1 cellular context compared by ENCODE assay signal in the genomic region with DNA sequence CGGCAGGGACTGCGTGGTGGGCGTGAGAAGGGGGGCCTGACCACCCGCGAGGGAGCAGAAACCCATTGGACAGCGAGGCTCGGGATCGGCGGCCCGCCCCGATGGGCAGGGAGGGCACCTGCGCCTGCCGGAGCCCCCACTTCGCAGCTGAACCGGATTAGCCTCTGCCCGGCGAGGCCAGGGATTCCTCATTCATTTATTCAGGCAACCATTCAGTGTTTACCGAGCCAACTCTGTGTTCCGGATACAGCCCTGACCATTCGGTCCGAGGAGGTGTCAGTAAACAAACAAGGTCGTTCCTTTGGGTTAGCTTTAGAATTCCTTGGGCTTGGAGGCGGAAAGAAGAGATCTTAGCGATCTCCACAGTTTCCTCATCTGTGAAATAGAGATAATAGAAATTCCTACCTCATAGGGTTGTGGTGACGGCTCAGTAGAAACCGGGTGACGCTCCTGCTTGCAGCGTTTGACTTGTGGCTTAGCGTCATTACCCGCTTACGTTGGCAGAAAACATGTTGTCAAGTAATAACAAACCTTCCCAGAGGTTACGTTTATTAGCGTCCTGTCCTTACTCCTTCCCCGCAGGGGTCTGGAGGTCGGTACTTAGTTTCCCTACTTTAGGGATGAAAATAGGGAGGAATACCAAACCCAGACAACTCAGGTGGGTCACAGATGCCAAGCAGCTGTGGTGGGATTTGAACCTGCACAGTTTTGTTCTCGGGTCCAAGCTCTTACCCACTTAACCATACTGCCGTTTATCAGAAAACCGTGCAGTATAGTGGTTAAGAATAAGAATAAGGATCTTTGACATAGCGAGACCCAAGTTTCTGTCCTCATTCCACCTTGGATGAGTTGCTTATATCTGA.
A peak's percentile ranks its signal among the peaks of the same experiment; 100 is the strongest.
TF ChIP-seq lines count a peak whose summit lies in the region.

No MANE protein-coding gene starts in this region.

TF ChIP-seq in HEK293, 187 proteins besides CTCF, POLR2A, EP300 and RAD21 (continued from another document and continues in another):
- TF ChIP-seq MZF1 (tag by site-specific recombination; IDR thresholded peaks at IDR 0.05; ENCODE audit: borderline replicate concordance): peak; percentile 98
- TF ChIP-seq ZBTB21 (tag by site-specific recombination; IDR thresholded peaks at IDR 0.05): peak; percentile 97
- TF ChIP-seq, protein P1, sequence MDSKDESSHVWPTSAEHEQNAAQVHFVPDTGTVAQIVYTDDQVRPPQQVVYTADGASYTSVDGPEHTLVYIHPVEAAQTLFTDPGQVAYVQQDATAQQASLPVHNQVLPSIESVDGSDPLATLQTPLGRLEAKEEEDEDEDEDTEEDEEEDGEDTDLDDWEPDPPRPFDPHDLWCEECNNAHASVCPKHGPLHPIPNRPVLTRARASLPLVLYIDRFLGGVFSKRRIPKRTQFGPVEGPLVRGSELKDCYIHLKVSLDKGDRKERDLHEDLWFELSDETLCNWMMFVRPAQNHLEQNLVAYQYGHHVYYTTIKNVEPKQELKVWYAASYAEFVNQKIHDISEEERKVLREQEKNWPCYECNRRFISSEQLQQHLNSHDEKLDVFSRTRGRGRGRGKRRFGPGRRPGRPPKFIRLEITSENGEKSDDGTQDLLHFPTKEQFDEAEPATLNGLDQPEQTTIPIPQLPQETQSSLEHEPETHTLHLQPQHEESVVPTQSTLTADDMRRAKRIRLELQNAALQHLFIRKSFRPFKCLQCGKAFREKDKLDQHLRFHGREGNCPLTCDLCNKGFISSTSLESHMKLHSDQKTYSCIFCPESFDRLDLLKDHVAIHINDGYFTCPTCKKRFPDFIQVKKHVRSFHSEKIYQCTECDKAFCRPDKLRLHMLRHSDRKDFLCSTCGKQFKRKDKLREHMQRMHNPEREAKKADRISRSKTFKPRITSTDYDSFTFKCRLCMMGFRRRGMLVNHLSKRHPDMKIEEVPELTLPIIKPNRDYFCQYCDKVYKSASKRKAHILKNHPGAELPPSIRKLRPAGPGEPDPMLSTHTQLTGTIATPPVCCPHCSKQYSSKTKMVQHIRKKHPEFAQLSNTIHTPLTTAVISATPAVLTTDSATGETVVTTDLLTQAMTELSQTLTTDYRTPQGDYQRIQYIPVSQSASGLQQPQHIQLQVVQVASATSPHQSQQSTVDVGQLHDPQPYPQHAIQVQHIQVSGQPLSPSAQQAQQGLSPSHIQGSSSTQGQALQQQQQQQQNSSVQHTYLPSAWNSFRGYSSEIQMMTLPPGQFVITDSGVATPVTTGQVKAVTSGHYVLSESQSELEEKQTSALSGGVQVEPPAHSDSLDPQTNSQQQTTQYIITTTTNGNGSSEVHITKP (tag by site-specific recombination; IDR thresholded peaks at IDR 0.05): peak; percentile 78
- TF ChIP-seq ZNF785 (tag by site-specific recombination; IDR thresholded peaks at IDR 0.05): 0 out of 2 replicates have a peak, but pooled peaks have one; percentile 46
- no peak for TF ChIP-seq ZNF138 (tag by site-specific recombination; IDR thresholded peaks at IDR 0.05; ENCODE audit: borderline replicate concordance)
- TF ChIP-seq, protein P2, sequence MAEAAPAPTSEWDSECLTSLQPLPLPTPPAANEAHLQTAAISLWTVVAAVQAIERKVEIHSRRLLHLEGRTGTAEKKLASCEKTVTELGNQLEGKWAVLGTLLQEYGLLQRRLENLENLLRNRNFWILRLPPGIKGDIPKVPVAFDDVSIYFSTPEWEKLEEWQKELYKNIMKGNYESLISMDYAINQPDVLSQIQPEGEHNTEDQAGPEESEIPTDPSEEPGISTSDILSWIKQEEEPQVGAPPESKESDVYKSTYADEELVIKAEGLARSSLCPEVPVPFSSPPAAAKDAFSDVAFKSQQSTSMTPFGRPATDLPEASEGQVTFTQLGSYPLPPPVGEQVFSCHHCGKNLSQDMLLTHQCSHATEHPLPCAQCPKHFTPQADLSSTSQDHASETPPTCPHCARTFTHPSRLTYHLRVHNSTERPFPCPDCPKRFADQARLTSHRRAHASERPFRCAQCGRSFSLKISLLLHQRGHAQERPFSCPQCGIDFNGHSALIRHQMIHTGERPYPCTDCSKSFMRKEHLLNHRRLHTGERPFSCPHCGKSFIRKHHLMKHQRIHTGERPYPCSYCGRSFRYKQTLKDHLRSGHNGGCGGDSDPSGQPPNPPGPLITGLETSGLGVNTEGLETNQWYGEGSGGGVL (tag by site-specific recombination; IDR thresholded peaks at IDR 0.05): no peak
- TF ChIP-seq ZNF558 (tag by site-specific recombination; IDR thresholded peaks at IDR 0.05): peak; percentile 80; the same call in 1 of the 2 replicates
- TF ChIP-seq ZNF624 (tag by site-specific recombination; IDR thresholded peaks at IDR 0.05): no peak
- 0 out of 2 replicates have a peak, but pooled peaks have one; percentile 54 for TF ChIP-seq ZNF768 (tag by site-specific recombination; IDR thresholded peaks at IDR 0.05)
- TF ChIP-seq KLF16 (tag by site-specific recombination; IDR thresholded peaks at IDR 0.05): peak; percentile 60; the same call in 1 of the 2 replicates
- no peak for TF ChIP-seq ZNF311 (tag by site-specific recombination; IDR thresholded peaks at IDR 0.05; ENCODE audit: borderline replicate concordance)
- TF ChIP-seq WT1 (tag by site-specific recombination; IDR thresholded peaks at IDR 0.05): peak; percentile 69; the same call in 1 of the 2 replicates
- TF ChIP-seq SP7 (tag by site-specific recombination; IDR thresholded peaks at IDR 0.05): peak; percentile 89
- TF ChIP-seq ZNF48 (tag by site-specific recombination; IDR thresholded peaks at IDR 0.05): no peak
- no peak for TF ChIP-seq ZNF214 (tag by site-specific recombination; IDR thresholded peaks at IDR 0.05; ENCODE audit: borderline replicate concordance)
- peak; percentile 59 for TF ChIP-seq ZNF335 (tag by site-specific recombination; conservative IDR thresholded peaks at IDR 0.05)
- no peak for TF ChIP-seq ZNF658 (tag by site-specific recombination; IDR thresholded peaks at IDR 0.05)
- TF ChIP-seq ZNF146 (tag by site-specific recombination; IDR thresholded peaks at IDR 0.05): no peak
- 0 out of 2 replicates have a peak, but pooled peaks have one; percentile 34 for TF ChIP-seq ZNF221 (tag by site-specific recombination; IDR thresholded peaks at IDR 0.05; ENCODE audit: borderline replicate concordance)
- TF ChIP-seq PRDM1 (tag by site-specific recombination; IDR thresholded peaks at IDR 0.05): no peak
- no peak for TF ChIP-seq ZNF544 (tag by site-specific recombination; IDR thresholded peaks at IDR 0.05)
- no peak for TF ChIP-seq ZNF416 (tag by site-specific recombination; IDR thresholded peaks at IDR 0.05)
- TF ChIP-seq, protein P3, sequence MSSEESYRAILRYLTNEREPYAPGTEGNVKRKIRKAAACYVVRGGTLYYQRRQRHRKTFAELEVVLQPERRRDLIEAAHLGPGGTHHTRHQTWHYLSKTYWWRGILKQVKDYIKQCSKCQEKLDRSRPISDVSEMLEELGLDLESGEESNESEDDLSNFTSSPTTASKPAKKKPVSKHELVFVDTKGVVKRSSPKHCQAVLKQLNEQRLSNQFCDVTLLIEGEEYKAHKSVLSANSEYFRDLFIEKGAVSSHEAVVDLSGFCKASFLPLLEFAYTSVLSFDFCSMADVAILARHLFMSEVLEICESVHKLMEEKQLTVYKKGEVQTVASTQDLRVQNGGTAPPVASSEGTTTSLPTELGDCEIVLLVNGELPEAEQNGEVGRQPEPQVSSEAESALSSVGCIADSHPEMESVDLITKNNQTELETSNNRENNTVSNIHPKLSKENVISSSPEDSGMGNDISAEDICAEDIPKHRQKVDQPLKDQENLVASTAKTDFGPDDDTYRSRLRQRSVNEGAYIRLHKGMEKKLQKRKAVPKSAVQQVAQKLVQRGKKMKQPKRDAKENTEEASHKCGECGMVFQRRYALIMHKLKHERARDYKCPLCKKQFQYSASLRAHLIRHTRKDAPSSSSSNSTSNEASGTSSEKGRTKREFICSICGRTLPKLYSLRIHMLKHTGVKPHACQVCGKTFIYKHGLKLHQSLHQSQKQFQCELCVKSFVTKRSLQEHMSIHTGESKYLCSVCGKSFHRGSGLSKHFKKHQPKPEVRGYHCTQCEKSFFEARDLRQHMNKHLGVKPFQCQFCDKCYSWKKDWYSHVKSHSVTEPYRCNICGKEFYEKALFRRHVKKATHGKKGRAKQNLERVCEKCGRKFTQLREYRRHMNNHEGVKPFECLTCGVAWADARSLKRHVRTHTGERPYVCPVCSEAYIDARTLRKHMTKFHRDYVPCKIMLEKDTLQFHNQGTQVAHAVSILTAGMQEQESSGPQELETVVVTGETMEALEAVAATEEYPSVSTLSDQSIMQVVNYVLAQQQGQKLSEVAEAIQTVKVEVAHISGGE (tag by site-specific recombination; conservative IDR thresholded peaks at IDR 0.05; ENCODE audit: low read depth): peak; percentile 54
- TF ChIP-seq TCF7L2 (IDR thresholded peaks at IDR 0.05; ENCODE audit: borderline replicate concordance, low read depth, low read length): no peak
- peak; percentile 98 for TF ChIP-seq ZNF2 (tag by site-specific recombination; IDR thresholded peaks at IDR 0.05)
- TF ChIP-seq ZNF426 (tag by site-specific recombination; IDR thresholded peaks at IDR 0.05): no peak
- TF ChIP-seq ZNF707 (tag by site-specific recombination; IDR thresholded peaks at IDR 0.05): no peak
- peak; percentile 49; the same call in 1 of the 2 replicates for TF ChIP-seq YY1 (tag by site-specific recombination; IDR thresholded peaks at IDR 0.05)
- TF ChIP-seq ZNF76 (tag by site-specific recombination; IDR thresholded peaks at IDR 0.05; ENCODE audit: borderline replicate concordance, low read depth): 0 out of 2 replicates have a peak, but pooled peaks have one; percentile 65
- peak; percentile 2 for TF ChIP-seq ZNF510 (tag by site-specific recombination; IDR thresholded peaks at IDR 0.05; ENCODE audit: insufficient replicate concordance)
- TF ChIP-seq GFI1B (tag by site-specific recombination; IDR thresholded peaks at IDR 0.05): peak; percentile 47; the same call in 1 of the 2 replicates
- TF ChIP-seq, protein P4, sequence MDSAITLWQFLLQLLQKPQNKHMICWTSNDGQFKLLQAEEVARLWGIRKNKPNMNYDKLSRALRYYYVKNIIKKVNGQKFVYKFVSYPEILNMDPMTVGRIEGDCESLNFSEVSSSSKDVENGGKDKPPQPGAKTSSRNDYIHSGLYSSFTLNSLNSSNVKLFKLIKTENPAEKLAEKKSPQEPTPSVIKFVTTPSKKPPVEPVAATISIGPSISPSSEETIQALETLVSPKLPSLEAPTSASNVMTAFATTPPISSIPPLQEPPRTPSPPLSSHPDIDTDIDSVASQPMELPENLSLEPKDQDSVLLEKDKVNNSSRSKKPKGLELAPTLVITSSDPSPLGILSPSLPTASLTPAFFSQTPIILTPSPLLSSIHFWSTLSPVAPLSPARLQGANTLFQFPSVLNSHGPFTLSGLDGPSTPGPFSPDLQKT (IDR thresholded peaks at IDR 0.05; ENCODE audit: borderline replicate concordance, low read depth, low read length): no peak
- TF ChIP-seq, protein P5, sequence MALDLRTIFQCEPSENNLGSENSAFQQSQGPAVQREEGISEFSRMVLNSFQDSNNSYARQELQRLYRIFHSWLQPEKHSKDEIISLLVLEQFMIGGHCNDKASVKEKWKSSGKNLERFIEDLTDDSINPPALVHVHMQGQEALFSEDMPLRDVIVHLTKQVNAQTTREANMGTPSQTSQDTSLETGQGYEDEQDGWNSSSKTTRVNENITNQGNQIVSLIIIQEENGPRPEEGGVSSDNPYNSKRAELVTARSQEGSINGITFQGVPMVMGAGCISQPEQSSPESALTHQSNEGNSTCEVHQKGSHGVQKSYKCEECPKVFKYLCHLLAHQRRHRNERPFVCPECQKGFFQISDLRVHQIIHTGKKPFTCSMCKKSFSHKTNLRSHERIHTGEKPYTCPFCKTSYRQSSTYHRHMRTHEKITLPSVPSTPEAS (tag by site-specific recombination; IDR thresholded peaks at IDR 0.05): peak; percentile 54; the same call in 1 of the 2 replicates
- TF ChIP-seq, protein P6, sequence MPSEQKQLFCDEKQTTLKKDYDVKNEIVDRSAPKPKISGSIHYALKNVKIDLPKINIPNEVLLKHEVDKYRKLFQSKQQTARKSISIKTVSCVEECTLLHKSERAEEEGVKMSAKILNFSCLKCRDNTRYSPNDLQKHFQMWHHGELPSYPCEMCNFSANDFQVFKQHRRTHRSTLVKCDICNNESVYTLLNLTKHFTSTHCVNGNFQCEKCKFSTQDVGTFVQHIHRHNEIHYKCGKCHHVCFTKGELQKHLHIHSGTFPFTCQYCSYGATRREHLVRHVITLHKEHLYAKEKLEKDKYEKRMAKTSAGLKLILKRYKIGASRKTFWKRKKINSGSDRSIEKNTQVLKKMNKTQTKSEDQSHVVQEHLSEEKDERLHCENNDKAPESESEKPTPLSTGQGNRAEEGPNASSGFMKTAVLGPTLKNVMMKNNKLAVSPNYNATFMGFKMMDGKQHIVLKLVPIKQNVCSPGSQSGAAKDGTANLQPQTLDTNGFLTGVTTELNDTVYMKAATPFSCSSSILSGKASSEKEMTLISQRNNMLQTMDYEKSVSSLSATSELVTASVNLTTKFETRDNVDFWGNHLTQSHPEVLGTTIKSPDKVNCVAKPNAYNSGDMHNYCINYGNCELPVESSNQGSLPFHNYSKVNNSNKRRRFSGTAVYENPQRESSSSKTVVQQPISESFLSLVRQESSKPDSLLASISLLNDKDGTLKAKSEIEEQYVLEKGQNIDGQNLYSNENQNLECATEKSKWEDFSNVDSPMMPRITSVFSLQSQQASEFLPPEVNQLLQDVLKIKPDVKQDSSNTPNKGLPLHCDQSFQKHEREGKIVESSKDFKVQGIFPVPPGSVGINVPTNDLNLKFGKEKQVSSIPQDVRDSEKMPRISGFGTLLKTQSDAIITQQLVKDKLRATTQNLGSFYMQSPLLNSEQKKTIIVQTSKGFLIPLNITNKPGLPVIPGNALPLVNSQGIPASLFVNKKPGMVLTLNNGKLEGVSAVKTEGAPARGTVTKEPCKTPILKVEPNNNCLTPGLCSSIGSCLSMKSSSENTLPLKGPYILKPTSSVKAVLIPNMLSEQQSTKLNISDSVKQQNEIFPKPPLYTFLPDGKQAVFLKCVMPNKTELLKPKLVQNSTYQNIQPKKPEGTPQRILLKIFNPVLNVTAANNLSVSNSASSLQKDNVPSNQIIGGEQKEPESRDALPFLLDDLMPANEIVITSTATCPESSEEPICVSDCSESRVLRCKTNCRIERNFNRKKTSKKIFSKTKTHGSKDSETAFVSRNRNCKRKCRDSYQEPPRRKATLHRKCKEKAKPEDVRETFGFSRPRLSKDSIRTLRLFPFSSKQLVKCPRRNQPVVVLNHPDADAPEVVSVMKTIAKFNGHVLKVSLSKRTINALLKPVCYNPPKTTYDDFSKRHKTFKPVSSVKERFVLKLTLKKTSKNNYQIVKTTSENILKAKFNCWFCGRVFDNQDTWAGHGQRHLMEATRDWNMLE (tag by site-specific recombination; conservative IDR thresholded peaks at IDR 0.05; ENCODE audit: low read depth): no peak
- TF ChIP-seq ZNF184 (tag by site-specific recombination; IDR thresholded peaks at IDR 0.05): peak; percentile 75
- TF ChIP-seq ZBTB17 (tag by site-specific recombination; IDR thresholded peaks at IDR 0.05): peak; percentile 85
- TF ChIP-seq ZNF555 (tag by site-specific recombination; conservative IDR thresholded peaks at IDR 0.05): no peak
- no peak for TF ChIP-seq ZNF571 (tag by site-specific recombination; IDR thresholded peaks at IDR 0.05)
- no peak for TF ChIP-seq ZNF114 (tag by site-specific recombination; IDR thresholded peaks at IDR 0.05)
- TF ChIP-seq, protein P7, sequence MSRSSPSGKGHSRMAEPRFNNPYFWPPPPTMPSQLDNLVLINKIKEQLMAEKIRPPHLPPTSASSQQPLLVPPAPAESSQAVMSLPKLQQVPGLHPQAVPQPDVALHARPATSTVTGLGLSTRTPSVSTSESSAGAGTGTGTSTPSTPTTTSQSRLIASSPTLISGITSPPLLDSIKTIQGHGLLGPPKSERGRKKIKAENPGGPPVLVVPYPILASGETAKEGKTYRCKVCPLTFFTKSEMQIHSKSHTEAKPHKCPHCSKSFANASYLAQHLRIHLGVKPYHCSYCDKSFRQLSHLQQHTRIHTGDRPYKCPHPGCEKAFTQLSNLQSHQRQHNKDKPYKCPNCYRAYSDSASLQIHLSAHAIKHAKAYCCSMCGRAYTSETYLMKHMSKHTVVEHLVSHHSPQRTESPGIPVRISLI (tag by site-specific recombination; IDR thresholded peaks at IDR 0.05): no peak
- peak; percentile 57 for TF ChIP-seq ZIC2 (tag by site-specific recombination; IDR thresholded peaks at IDR 0.05)
